In the genomic region with DNA sequence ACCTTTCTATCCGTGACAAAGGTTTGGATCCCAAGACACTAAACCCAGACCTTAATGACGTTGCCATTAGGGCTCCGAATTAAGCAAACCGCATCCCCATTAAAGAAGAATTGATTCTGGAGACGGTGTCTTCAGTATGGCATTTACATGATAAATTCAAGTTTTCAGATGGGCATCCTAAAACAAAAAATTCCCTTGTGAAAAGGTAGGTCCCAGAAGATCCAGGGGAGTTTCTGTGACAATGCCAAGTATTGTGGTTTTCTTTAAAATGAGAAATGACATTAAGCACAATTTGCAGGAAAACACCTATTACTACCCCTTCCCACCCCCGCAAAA, we compare ENCODE assay signal across 8 cellular contexts. TPM values are rescaled to one million over a fixed set of nuclear protein-coding genes. Genes with fewer than 3 reads are reported as not detected.
DNase-seq lines count a peak whose midpoint lies in the region; ATAC-seq and TF ChIP-seq lines count a peak whose summit lies in the region.

No MANE protein-coding gene starts in this region.

- H3K4me1 ChIP-seq in right atrium auricular region (peaks cover 0 to 53% of the 10 kb centered on the region in 2 donors), mononuclear cell (ENCODE audit: insufficient read depth, low read length) (peaks cover 33% of the 10 kb centered on the region)

- intact Hi-C loops in left cardiac atrium (cut with DNase I) (loop anchor here in 1 of 2 donors (5.0 kb wide), 1 partner anchor 81 kb away; no protein-coding TSS in a partner anchor), sciatic nerve (cut with DNase I) (no loop called here)

- H3K4me3 ChIP-seq in right atrium auricular region (peak overlapping the region; percentile 20 to 83), cardiac fibroblast (replicated peaks in 1 of 2; ENCODE audit: low read depth in 2 of 2, low read length in 2 of 2) (peak overlapping the region; percentile 42 to 49), mononuclear cell (ENCODE audit: low read length) (peak overlapping the region; percentile 78)

- peak overlapping the region; percentile 51 to 63 for H3K27ac ChIP-seq in right atrium auricular region

- ATAC-seq in left cardiac atrium = no peak
- ATAC-seq in GM21576 (IDR thresholded peaks at IDR 0.05; ENCODE audit: unreplicated experiment) = no peak
- ATAC-seq in sciatic nerve = no peak

- H3K36me3 ChIP-seq in right atrium auricular region = no peaks in the 10 kb centered on the region

- H3K9me3 ChIP-seq in right atrium auricular region (no peaks in the 10 kb centered on the region), mononuclear cell (ENCODE audit: low read depth, low read length) (no peaks in the 10 kb centered on the region)

- H3K27me3 ChIP-seq in right atrium auricular region (no peaks in the 10 kb centered on the region), mononuclear cell (ENCODE audit: insufficient read depth, low read length) (no peaks in the 10 kb centered on the region)

- TF ChIP-seq CTCF in right atrium auricular region (IDR thresholded peaks at IDR 0.05) = no peak
- TF ChIP-seq CTCF in cardiac fibroblast (IDR thresholded peaks at IDR 0.05; ENCODE audit: low read depth, low read length) = no peak

- no peak for DNase-seq in right atrium auricular region (ENCODE audit: low spot score)
- no peak for DNase-seq in left cardiac atrium
- DNase-seq in cardiac fibroblast (ENCODE audit: low read depth in 2 of 2) = no peak
- DNase-seq in NCI-H187 treated with DMSO at 0.1 percent for 48 hours (lab: John Stamatoyannopoulos, UW) = no peak
- DNase-seq in occipital lobe (lab: John Stamatoyannopoulos, UW) = no peak
- no peak for DNase-seq in sciatic nerve (ENCODE audit: low spot score)

RNA-seq across cellular contexts. Expression of a gene that starts 0.7 kb away (rescaled TPM):
- total RNA-seq in right atrium auricular region (100 to 1,000 TPM; 139 to 204 TPM), left cardiac atrium (100 to 1,000 TPM; 118 to 207 TPM), mononuclear cell (144 TPM), occipital lobe (535 TPM), sciatic nerve (209 TPM)
